ENCODE assay signal across 1 cellular context in genomic region chr1:42765271-42765670, GRCh38.
TF ChIP-seq lines count a peak whose summit lies in the region.

No MANE protein-coding gene starts in this region.

TF ChIP-seq in GM23338, 12 proteins besides CTCF, POLR2A, EP300 and RAD21 (continued from another document):
- no peak for TF ChIP-seq ZNF462 (CRISPR knock-in tag; IDR thresholded peaks at IDR 0.05)
- TF ChIP-seq POLR2AphosphoS5 (IDR thresholded peaks at IDR 0.05; ENCODE audit: low read depth), result no peak
- TF ChIP-seq STAT1 (IDR thresholded peaks at IDR 0.05; ENCODE audit: unreplicated experiment), result no peak
- no peak for TF ChIP-seq ZNF331 (CRISPR knock-in tag; IDR thresholded peaks at IDR 0.05; ENCODE audit: low read depth)
- no peak for TF ChIP-seq REST (IDR thresholded peaks at IDR 0.05; ENCODE audit: unreplicated experiment)
- TF ChIP-seq JUNB (IDR thresholded peaks at IDR 0.05; ENCODE audit: unreplicated experiment), result no peak
